8 cellular contexts compared by ENCODE assay signal in genomic region chr2:135052042-135052876, GRCh38. TPM values are rescaled to one million over a fixed set of nuclear protein-coding genes. Genes with fewer than 3 reads are reported as not detected.
DNase-seq lines count a peak whose midpoint lies in the region; ATAC-seq and TF ChIP-seq lines count a peak whose summit lies in the region.

RAB3GAP1 (plus strand) TSS chr2:135052292; CDS start chr2:135052308, 16 bp downstream.

- TF ChIP-seq CTCF in Loucy (conservative IDR thresholded peaks at IDR 0.05; ENCODE audit: low read length) (no peak; the same call in 1 of the 2 replicates), foreskin keratinocyte (conservative IDR thresholded peaks at IDR 0.05) (peak; percentile 18), neural progenitor cell (IDR thresholded peaks at IDR 0.05) (no peak)

- peak within 1 kb of the TSS; percentile 92 for H3K4me3 ChIP-seq in H7 (ENCODE audit: insufficient read depth, low read depth, low read length)
- H3K4me3 ChIP-seq in Loucy (ENCODE audit: low read length, poor library complexity, severe bottlenecking), result peak within 1 kb of the TSS; percentile 88
- peak within 1 kb of the TSS; percentile 77 for H3K4me3 ChIP-seq in neural progenitor cell
- peak within 1 kb of the TSS; percentile 97 to 99 for H3K4me3 ChIP-seq in stomach smooth muscle (ENCODE audit: low read length in 2 of 2)

- DNase-seq in G401 (ENCODE audit: low spot score) (peak; percentile 84), H7 (peak; percentile 93), SIG-M5 treated with dmso at 0.1 percent for 504 hours (lab: John Stamatoyannopoulos, UW; ENCODE audit: unreplicated experiment) (peak; percentile 87), activated gamma-delta T cell treated with Interleukin-2 at 50 U/mL for 16 hours (peak; percentile 88), foreskin keratinocyte (peak; percentile 59 to 77), neural progenitor cell (ENCODE audit: low spot score) (peak; percentile 88)

- H3K9me2 ChIP-seq in Loucy (replicated peaks; ENCODE audit: low read depth, low read length), result no peaks in the 10 kb centered on the region

- H3F3A ChIP-seq in Loucy (ENCODE audit: low read depth) (peaks cover 3% of the 10 kb centered on the region; the same call in 1 of the 2 replicates), neural progenitor cell (ENCODE audit: low read depth) (peaks cover 6% of the 10 kb centered on the region)

- H3K36me3 ChIP-seq in H7 (replicated peaks; ENCODE audit: control insufficient read depth, insufficient read depth, low read length) (no peaks in the 10 kb centered on the region), Loucy (ENCODE audit: insufficient read depth, low read length) (no peaks in the 10 kb centered on the region), neural progenitor cell (peaks cover 6% of the 10 kb centered on the region), stomach smooth muscle (ENCODE audit: control insufficient read depth in 2 of 2, insufficient read depth in 2 of 2, low read length in 2 of 2) (no peaks in the 10 kb centered on the region)

- H3K4me1 ChIP-seq in Loucy (ENCODE audit: insufficient read depth, low read length, poor library complexity, severe bottlenecking), result peaks cover 26% of the 10 kb centered on the region
- H3K4me1 ChIP-seq in foreskin keratinocyte, result peaks cover 20% of the 10 kb centered on the region
- peaks cover 8% of the 10 kb centered on the region for H3K4me1 ChIP-seq in neural progenitor cell
- peaks cover 6% of the 10 kb centered on the region for H3K4me1 ChIP-seq in stomach smooth muscle (ENCODE audit: control insufficient read depth, insufficient read depth, low read length)

- H3K36me3 Mint-ChIP-seq in neural progenitor cell, result peaks cover 7% of the 10 kb centered on the region

- H2AFZ ChIP-seq in Loucy (ENCODE audit: low read length), result peak within 1 kb of the TSS; percentile 99
- peak within 1 kb of the TSS; percentile 100 for H2AFZ ChIP-seq in neural progenitor cell (replicated peaks)

- H3K9me3 Mint-ChIP-seq in neural progenitor cell, result no peaks in the 10 kb centered on the region

- H3K4me2 ChIP-seq in Loucy (ENCODE audit: low read depth, low read length, poor library complexity, severe bottlenecking), result peak within 1 kb of the TSS; percentile 80
- peak within 1 kb of the TSS; percentile 79 for H3K4me2 ChIP-seq in neural progenitor cell

- no peaks in the 10 kb centered on the region for H3K27me3 Mint-ChIP-seq in neural progenitor cell (ENCODE audit: insufficient read depth, low read depth)

- H3K27ac ChIP-seq in foreskin keratinocyte (peak within 1 kb of the TSS; percentile 95), neural progenitor cell (peak within 1 kb of the TSS; percentile 89), stomach smooth muscle (ENCODE audit: low read length) (peak within 1 kb of the TSS; percentile 96)

- H4K20me1 ChIP-seq in Loucy (ENCODE audit: insufficient read depth, low read length, poor library complexity, severe bottlenecking) (peaks cover 38% of the 10 kb centered on the region), neural progenitor cell (ENCODE audit: low read depth) (peaks cover 11% of the 10 kb centered on the region)

- ATAC-seq in foreskin keratinocyte, result peak; percentile 93

- H3K4me1 Mint-ChIP-seq in neural progenitor cell, result peaks cover 28% of the 10 kb centered on the region

- H3K4me3 Mint-ChIP-seq in neural progenitor cell, result peak within 1 kb of the TSS; percentile 100

- H3K9me3 ChIP-seq in Loucy (ENCODE audit: insufficient read depth, low read depth, low read length) (no peaks in the 10 kb centered on the region), neural progenitor cell (ENCODE audit: low read depth) (no peaks in the 10 kb centered on the region), stomach smooth muscle (ENCODE audit: control insufficient read depth in 2 of 2, low read length in 2 of 2) (no peaks in the 10 kb centered on the region)

- in situ Hi-C loops in G401 (cut with HindIII; ENCODE audit: low sequenced_read_pairs), result no loop called here

- H3K79me2 ChIP-seq in Loucy (ENCODE audit: insufficient read depth, low read length) (peaks cover 43% of the 10 kb centered on the region), neural progenitor cell (ENCODE audit: low read depth) (peaks cover 51% of the 10 kb centered on the region)

- H3K27me3 ChIP-seq in H7 (ENCODE audit: control insufficient read depth, insufficient read depth, low read length), result no peaks in the 10 kb centered on the region
- H3K27me3 ChIP-seq in Loucy (ENCODE audit: insufficient read depth, low read length, poor library complexity, severe bottlenecking), result peaks cover under 1% of the 10 kb centered on the region
- no peaks in the 10 kb centered on the region for H3K27me3 ChIP-seq in foreskin keratinocyte
- H3K27me3 ChIP-seq in neural progenitor cell, result no peaks in the 10 kb centered on the region
- H3K27me3 ChIP-seq in stomach smooth muscle (ENCODE audit: control insufficient read depth in 1 of 2, insufficient read depth in 2 of 2, low read length in 2 of 2), result no peaks in the 10 kb centered on the region

- H3K9ac ChIP-seq in Loucy (ENCODE audit: low read depth, low read length, poor library complexity, severe bottlenecking) (peak within 1 kb of the TSS; percentile 88), neural progenitor cell (peak within 1 kb of the TSS; percentile 91), stomach smooth muscle (ENCODE audit: low read length in 2 of 2) (peak within 1 kb of the TSS; percentile 99)

- peak within 1 kb of the TSS; percentile 98 for H3K27ac Mint-ChIP-seq in neural progenitor cell

RNA-seq across cellular contexts. Expression of gene RAB3GAP1, which starts in this region (rescaled TPM):
- 35.0 and 57.4 TPM in 2 replicates for total RNA-seq in G401 (2014; rRNA removed; shearing (Covaris generic))
- total RNA-seq in H7 (2014; rRNA removed; shearing (Covaris generic)), result 29.7 and 42.7 TPM in 2 replicates
- total RNA-seq in foreskin keratinocyte (54.5 and 58.8 TPM in 2 replicates), neural progenitor cell (ENCODE audit: low replicate concordance) (45.5 and 71.2 TPM in 2 replicates)
- polyA plus RNA-seq in foreskin keratinocyte, result 25.6 and 26.3 TPM in 2 replicates

Comparison
In these comparisons a context has a peak if more than half of its experiments do, and no peak if none do; other contexts are left out.
1. Peak in every context shown above with its lines: DNase-seq, ATAC-seq, H3K4me3 ChIP-seq and H3K27ac ChIP-seq.